Comparison of ENCODE assay signal across 9 cellular contexts in genomic region chr1:235018720-235019444, GRCh38.
DNase-seq lines count a peak whose midpoint lies in the region; ATAC-seq and TF ChIP-seq lines count a peak whose summit lies in the region.
"Had no signal": no experiment of that assay in that cellular context is flagged by ENCODE, and none has a peak within 500 bp of the region (broad histone marks: within the 10 kb centered on the region; RNA-seq: fewer than 3 reads in every experiment).

No MANE protein-coding gene starts in this region.

- H3K9me3 Mint-ChIP-seq in stimulated activated effector memory CD8-positive, alpha-beta T cell treated with anti-CD3 and anti-CD28 coated beads, Interleukin-12 subunit alpha, Interleukin-12 subunit beta, amount 100 ng/mL, for 72 hours: peaks cover 9% of the 10 kb centered on the region

- TF ChIP-seq CTCF in right lobe of liver (IDR thresholded peaks at IDR 0.05): no peak

- H3K36me3 ChIP-seq in right lobe of liver: no peaks in the 10 kb centered on the region

- H3K27ac ChIP-seq in right lobe of liver: no peak overlapping the region

- H3K4me3 Mint-ChIP-seq in stimulated activated effector memory CD8-positive, alpha-beta T cell treated with anti-CD3 and anti-CD28 coated beads, Interleukin-12 subunit alpha, Interleukin-12 subunit beta, amount 100 ng/mL, for 72 hours: peak overlapping the region; percentile 33
- H3K4me3 Mint-ChIP-seq: effector memory CD8-positive, alpha-beta T cell had no signal

- ATAC-seq in right lobe of liver (peak; percentile 42 to 77 (median 54)), GM18909 (IDR thresholded peaks at IDR 0.05; ENCODE audit: poor library complexity, unreplicated experiment) (no peak), HG03571 (IDR thresholded peaks at IDR 0.05; ENCODE audit: unreplicated experiment) (no peak)
- ATAC-seq in stimulated activated effector memory CD8-positive, alpha-beta T cell treated with anti-CD3 and anti-CD28 coated beads, Interleukin-12 subunit alpha, Interleukin-12 subunit beta, amount 100 ng/mL, for 72 hours: no peak
- ATAC-seq: effector memory CD8-positive, alpha-beta T cell had no signal

- WGBS in right lobe of liver (ENCODE audit: insufficient coverage, low coverage, low lambda C conversion rate, missing lambda C conversion rate): 65% methylated on average over 3 of the region's 3 CpGs

- no peaks in the 10 kb centered on the region for H3K9me3 ChIP-seq in right lobe of liver

- intact Hi-C loops in right lobe of liver (cut with DNase I): no loop called here

- peaks cover 6% of the 10 kb centered on the region for H3K36me3 Mint-ChIP-seq in stimulated activated effector memory CD8-positive, alpha-beta T cell treated with anti-CD3 and anti-CD28 coated beads, Interleukin-12 subunit alpha, Interleukin-12 subunit beta, amount 100 ng/mL, for 72 hours

- H3K27me3 ChIP-seq in right lobe of liver: no peaks in the 10 kb centered on the region

- H3K27ac Mint-ChIP-seq in stimulated activated effector memory CD8-positive, alpha-beta T cell treated with anti-CD3 and anti-CD28 coated beads, Interleukin-12 subunit alpha, Interleukin-12 subunit beta, amount 100 ng/mL, for 72 hours: peak overlapping the region; percentile 27

- no peak overlapping the region for H3K4me3 ChIP-seq in right lobe of liver

- peaks cover 80% of the 10 kb centered on the region for H3K4me1 Mint-ChIP-seq in stimulated activated effector memory CD8-positive, alpha-beta T cell treated with anti-CD3 and anti-CD28 coated beads, Interleukin-12 subunit alpha, Interleukin-12 subunit beta, amount 100 ng/mL, for 72 hours

- DNase-seq in activated T-cell treated with anti-CD3 and anti-CD28 coated beads for 48 hours (ENCODE audit: low read depth) (peak; percentile 32), right lobe of liver (peak in 2 of 3 donors; percentile 52 to 54), NOMO-1 treated with DMSO at 0.1 percent for 48 hours (lab: John Stamatoyannopoulos, UW; ENCODE audit: unreplicated experiment) (no peak)
- DNase-seq in activated T-cell treated with anti-CD3 and anti-CD28 coated beads, Interleukin-2, amount 50 U/mL, for 1 hour: no peak
- peak; percentile 59 for DNase-seq in activated CD8-positive, alpha-beta memory T cell treated with anti-CD3 and anti-CD28 coated beads, Interleukin-2, amount 50 U/mL, for 4 hours
- no peak for DNase-seq in stimulated activated effector memory CD8-positive, alpha-beta T cell treated with anti-CD3 and anti-CD28 coated beads, Interleukin-12 subunit alpha, Interleukin-12 subunit beta, amount 100 ng/mL, for 72 hours (ENCODE audit: low spot score in 2 of 2)
- DNase-seq: effector memory CD8-positive, alpha-beta T cell had no signal

- H3K4me1 ChIP-seq in right lobe of liver: no peaks in the 10 kb centered on the region

- TF ChIP-seq POLR2A in right lobe of liver (IDR thresholded peaks at IDR 0.05): no peak

Comparison
In these comparisons a context has a peak if more than half of its experiments do, and no peak if none do; other contexts are left out.
1. DNase-seq: peak in activated T-cell treated with anti-CD3 and anti-CD28 coated beads for 48 hours (single experiment), activated CD8-positive, alpha-beta memory T cell treated with anti-CD3 and anti-CD28 coated beads, Interleukin-2, amount 50 U/mL, for 4 hours (single experiment) and right lobe of liver (2 of 3); none in activated T-cell treated with anti-CD3 and anti-CD28 coated beads, Interleukin-2, amount 50 U/mL, for 1 hour (single experiment), stimulated activated effector memory CD8-positive, alpha-beta T cell treated with anti-CD3 and anti-CD28 coated beads, Interleukin-12 subunit alpha, Interleukin-12 subunit beta, amount 100 ng/mL, for 72 hours (0 of 2) and NOMO-1 treated with DMSO at 0.1 percent for 48 hours (single experiment).
2. ATAC-seq: peak in right lobe of liver (4 of 4); none in stimulated activated effector memory CD8-positive, alpha-beta T cell treated with anti-CD3 and anti-CD28 coated beads, Interleukin-12 subunit alpha, Interleukin-12 subunit beta, amount 100 ng/mL, for 72 hours (single experiment), GM18909 (single experiment) and HG03571 (single experiment).